Comparison of ENCODE assay signal across 3 cellular contexts in genomic region chr7:130843703-130844102, GRCh38.
TF ChIP-seq lines count a peak whose summit lies in the region.

No MANE protein-coding gene starts in this region.

TF ChIP-seq in HCT116, 20 proteins besides CTCF, POLR2A, EP300 and RAD21:
- no peak for TF ChIP-seq SRF (IDR thresholded peaks at IDR 0.05; ENCODE audit: low read depth)
- no peak for TF ChIP-seq JUND (IDR thresholded peaks at IDR 0.05)
- no peak for TF ChIP-seq YY1 (IDR thresholded peaks at IDR 0.05; ENCODE audit: extremely low read depth, insufficient replicate concordance, low read depth, low read length)
- TF ChIP-seq SIN3A (IDR thresholded peaks at IDR 0.05; ENCODE audit: low read depth), result no peak
- TF ChIP-seq POLR2AphosphoS5 (IDR thresholded peaks at IDR 0.05; ENCODE audit: low read depth, low read length), result no peak
- TF ChIP-seq EZH2 (IDR thresholded peaks at IDR 0.05), result no peak
- no peak for TF ChIP-seq ZNF274 (IDR thresholded peaks at IDR 0.05; ENCODE audit: low read depth, low read length)
- TF ChIP-seq, protein P1, sequence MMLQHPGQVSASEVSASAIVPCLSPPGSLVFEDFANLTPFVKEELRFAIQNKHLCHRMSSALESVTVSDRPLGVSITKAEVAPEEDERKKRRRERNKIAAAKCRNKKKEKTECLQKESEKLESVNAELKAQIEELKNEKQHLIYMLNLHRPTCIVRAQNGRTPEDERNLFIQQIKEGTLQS (IDR thresholded peaks at IDR 0.05), result no peak
- TF ChIP-seq, protein P2, sequence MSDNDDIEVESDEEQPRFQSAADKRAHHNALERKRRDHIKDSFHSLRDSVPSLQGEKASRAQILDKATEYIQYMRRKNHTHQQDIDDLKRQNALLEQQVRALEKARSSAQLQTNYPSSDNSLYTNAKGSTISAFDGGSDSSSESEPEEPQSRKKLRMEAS (IDR thresholded peaks at IDR 0.05), result no peak
- no peak for TF ChIP-seq EGR1 (IDR thresholded peaks at IDR 0.05; ENCODE audit: low read depth)
- TF ChIP-seq, protein P3, sequence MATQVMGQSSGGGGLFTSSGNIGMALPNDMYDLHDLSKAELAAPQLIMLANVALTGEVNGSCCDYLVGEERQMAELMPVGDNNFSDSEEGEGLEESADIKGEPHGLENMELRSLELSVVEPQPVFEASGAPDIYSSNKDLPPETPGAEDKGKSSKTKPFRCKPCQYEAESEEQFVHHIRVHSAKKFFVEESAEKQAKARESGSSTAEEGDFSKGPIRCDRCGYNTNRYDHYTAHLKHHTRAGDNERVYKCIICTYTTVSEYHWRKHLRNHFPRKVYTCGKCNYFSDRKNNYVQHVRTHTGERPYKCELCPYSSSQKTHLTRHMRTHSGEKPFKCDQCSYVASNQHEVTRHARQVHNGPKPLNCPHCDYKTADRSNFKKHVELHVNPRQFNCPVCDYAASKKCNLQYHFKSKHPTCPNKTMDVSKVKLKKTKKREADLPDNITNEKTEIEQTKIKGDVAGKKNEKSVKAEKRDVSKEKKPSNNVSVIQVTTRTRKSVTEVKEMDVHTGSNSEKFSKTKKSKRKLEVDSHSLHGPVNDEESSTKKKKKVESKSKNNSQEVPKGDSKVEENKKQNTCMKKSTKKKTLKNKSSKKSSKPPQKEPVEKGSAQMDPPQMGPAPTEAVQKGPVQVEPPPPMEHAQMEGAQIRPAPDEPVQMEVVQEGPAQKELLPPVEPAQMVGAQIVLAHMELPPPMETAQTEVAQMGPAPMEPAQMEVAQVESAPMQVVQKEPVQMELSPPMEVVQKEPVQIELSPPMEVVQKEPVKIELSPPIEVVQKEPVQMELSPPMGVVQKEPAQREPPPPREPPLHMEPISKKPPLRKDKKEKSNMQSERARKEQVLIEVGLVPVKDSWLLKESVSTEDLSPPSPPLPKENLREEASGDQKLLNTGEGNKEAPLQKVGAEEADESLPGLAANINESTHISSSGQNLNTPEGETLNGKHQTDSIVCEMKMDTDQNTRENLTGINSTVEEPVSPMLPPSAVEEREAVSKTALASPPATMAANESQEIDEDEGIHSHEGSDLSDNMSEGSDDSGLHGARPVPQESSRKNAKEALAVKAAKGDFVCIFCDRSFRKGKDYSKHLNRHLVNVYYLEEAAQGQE (IDR thresholded peaks at IDR 0.05; ENCODE audit: low read depth), result no peak
- TF ChIP-seq CBX3 (IDR thresholded peaks at IDR 0.05; ENCODE audit: low read depth), result no peak
- TF ChIP-seq ELF1 (IDR thresholded peaks at IDR 0.05; ENCODE audit: borderline replicate concordance, low read depth), result no peak
- no peak for TF ChIP-seq CEBPB (IDR thresholded peaks at IDR 0.05; ENCODE audit: low read depth)

TF ChIP-seq in IMR-90, 13 proteins besides CTCF, POLR2A, EP300 and RAD21:
- TF ChIP-seq SMC3 (IDR thresholded peaks at IDR 0.05; ENCODE audit: low read depth, low read length) (no peak), BHLHE40 (IDR thresholded peaks at IDR 0.05; ENCODE audit: low read depth, low read length) (no peak), MAFK (IDR thresholded peaks at IDR 0.05; ENCODE audit: low read depth, low read length) (no peak), USF2 (IDR thresholded peaks at IDR 0.05; ENCODE audit: low read depth, low read length) (no peak), CEBPB (IDR thresholded peaks at IDR 0.05; ENCODE audit: low read depth, low read length) (no peak), FOS (IDR thresholded peaks at IDR 0.05; ENCODE audit: low read depth, low read length) (no peak), CHD1 (IDR thresholded peaks at IDR 0.05; ENCODE audit: low read depth, low read length) (no peak), ELK1 (IDR thresholded peaks at IDR 0.05; ENCODE audit: borderline replicate concordance, low read depth, low read length) (no peak), RFX5 (IDR thresholded peaks at IDR 0.05; ENCODE audit: low read depth, low read length) (no peak), MXI1 (IDR thresholded peaks at IDR 0.05; ENCODE audit: borderline replicate concordance, low read depth, low read length) (no peak), RCOR1 (IDR thresholded peaks at IDR 0.05; ENCODE audit: insufficient replicate concordance, low read length) (no peak), NFE2L2 (IDR thresholded peaks at IDR 0.05; ENCODE audit: low read depth, low read length) (no peak), MAZ (IDR thresholded peaks at IDR 0.05; ENCODE audit: borderline replicate concordance, low read depth, low read length) (no peak)

TF ChIP-seq in H1, 55 proteins besides CTCF, POLR2A, EP300 and RAD21:
- TF ChIP-seq SIRT6 (IDR thresholded peaks at IDR 0.05; ENCODE audit: low read length) (no peak), TCF12 (IDR thresholded peaks at IDR 0.05; ENCODE audit: low read depth, low read length) (no peak), CHD2 (IDR thresholded peaks at IDR 0.05; ENCODE audit: low read length) (no peak), TAF1 (IDR thresholded peaks at IDR 0.05; ENCODE audit: low read depth, low read length) (no peak), POU5F1 (IDR thresholded peaks at IDR 0.05; ENCODE audit: low read depth, low read length) (no peak), CTBP2 (IDR thresholded peaks at IDR 0.05; ENCODE audit: borderline replicate concordance, insufficient read depth, insufficient read length, low read length) (no peak), MAFK (IDR thresholded peaks at IDR 0.05; ENCODE audit: low read depth, low read length) (no peak), NRF1 (IDR thresholded peaks at IDR 0.05; ENCODE audit: low read depth, low read length) (no peak), SP1 (IDR thresholded peaks at IDR 0.05; ENCODE audit: low read depth, low read length) (no peak), KDM4A (IDR thresholded peaks at IDR 0.05; ENCODE audit: low read depth, low read length, severe bottlenecking) (no peak), TEAD4 (IDR thresholded peaks at IDR 0.05; ENCODE audit: low read depth, low read length) (no peak), NANOG (IDR thresholded peaks at IDR 0.05; ENCODE audit: insufficient read depth, low read depth, low read length, poor library complexity, severe bottlenecking) (no peak), YY1 (IDR thresholded peaks at IDR 0.05; ENCODE audit: low read depth, low read length) (no peak), BRCA1 (IDR thresholded peaks at IDR 0.05; ENCODE audit: low read depth, low read length) (no peak), POLR2AphosphoS5 (IDR thresholded peaks at IDR 0.05; ENCODE audit: low read depth, low read length) (no peak), JUN (IDR thresholded peaks at IDR 0.05; ENCODE audit: low read depth, low read length) (no peak), SP2 (IDR thresholded peaks at IDR 0.05; ENCODE audit: low read length) (no peak), SP4 (IDR thresholded peaks at IDR 0.05; ENCODE audit: low read length) (no peak), CEBPB (IDR thresholded peaks at IDR 0.05; ENCODE audit: low read depth, low read length) (no peak)
- TF ChIP-seq, protein P4, sequence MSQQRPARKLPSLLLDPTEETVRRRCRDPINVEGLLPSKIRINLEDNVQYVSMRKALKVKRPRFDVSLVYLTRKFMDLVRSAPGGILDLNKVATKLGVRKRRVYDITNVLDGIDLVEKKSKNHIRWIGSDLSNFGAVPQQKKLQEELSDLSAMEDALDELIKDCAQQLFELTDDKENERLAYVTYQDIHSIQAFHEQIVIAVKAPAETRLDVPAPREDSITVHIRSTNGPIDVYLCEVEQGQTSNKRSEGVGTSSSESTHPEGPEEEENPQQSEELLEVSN (IDR thresholded peaks at IDR 0.05), result no peak
